Comparison of ENCODE assay signal across 8 cellular contexts in genomic region chr1:40662864-40663263, GRCh38. TPM values are rescaled to one million over a fixed set of nuclear protein-coding genes. Genes with fewer than 3 reads are reported as not detected.
DNase-seq lines count a peak whose midpoint lies in the region; ATAC-seq lines count a peak whose summit lies in the region.

No MANE protein-coding gene starts in this region.

- no peaks in the 10 kb centered on the region for H3K36me3 Mint-ChIP-seq in natural killer cell treated with Interleukin-12 subunit alpha and Interleukin-12 subunit beta and Interleukin-15 and Interleukin-18, amount 100 ng/mL, for 72 hours

- peak; percentile 65 for DNase-seq in A172 (ENCODE audit: low spot score)
- peak; percentile 27 for DNase-seq in G401 (ENCODE audit: low spot score)
- DNase-seq in SW480 (ENCODE audit: low spot score): peak; percentile 86
- peak; percentile 70 for DNase-seq in islet precursor cell
- no peak for DNase-seq in natural killer cell treated with Interleukin-12 subunit alpha and Interleukin-12 subunit beta and Interleukin-15 and Interleukin-18, amount 100 ng/mL, for 72 hours (ENCODE audit: low spot score)
- DNase-seq in GF-D8 (lab: John Stamatoyannopoulos, UW): no peak

- H3K27me3 Mint-ChIP-seq in natural killer cell treated with Interleukin-12 subunit alpha and Interleukin-12 subunit beta and Interleukin-15 and Interleukin-18, amount 100 ng/mL, for 72 hours: no peaks in the 10 kb centered on the region

- ATAC-seq in natural killer cell treated with Interleukin-12 subunit alpha and Interleukin-12 subunit beta and Interleukin-15 and Interleukin-18, amount 100 ng/mL, for 72 hours: no peak
- ATAC-seq in HG03521 (IDR thresholded peaks at IDR 0.05; ENCODE audit: unreplicated experiment) (no peak), GM19035 (IDR thresholded peaks at IDR 0.05; ENCODE audit: unreplicated experiment) (no peak)

- H3K9me3 Mint-ChIP-seq in natural killer cell treated with Interleukin-12 subunit alpha and Interleukin-12 subunit beta and Interleukin-15 and Interleukin-18, amount 100 ng/mL, for 72 hours: no peaks in the 10 kb centered on the region

- H3K4me1 Mint-ChIP-seq in natural killer cell treated with Interleukin-12 subunit alpha and Interleukin-12 subunit beta and Interleukin-15 and Interleukin-18, amount 100 ng/mL, for 72 hours (ENCODE audit: low read depth in 2 of 2): peaks cover 15 to 20% of the 10 kb centered on the region in 2 donors

- H3K27ac Mint-ChIP-seq in natural killer cell treated with Interleukin-12 subunit alpha and Interleukin-12 subunit beta and Interleukin-15 and Interleukin-18, amount 100 ng/mL, for 72 hours: no peak overlapping the region

- H3K4me3 Mint-ChIP-seq in natural killer cell treated with Interleukin-12 subunit alpha and Interleukin-12 subunit beta and Interleukin-15 and Interleukin-18, amount 100 ng/mL, for 72 hours: no peak overlapping the region

- in situ Hi-C loops in G401 (cut with HindIII; ENCODE audit: low sequenced_read_pairs): no loop called here

RNA-seq across cellular contexts. Expression of gene RIMS3, which starts 2.6 kb away (rescaled TPM):
- 3.1 and 3.6 TPM in 2 replicates for total RNA-seq in A172 (2014; rRNA removed; shearing (Covaris generic))
- 8.2 and 8.9 TPM in 2 replicates for total RNA-seq in G401 (2014; rRNA removed; shearing (Covaris generic))
- 1 to 10 TPM in 1 of 2 donors, under 1 TPM in 1; 0.62 to 2.0 TPM for total RNA-seq in natural killer cell treated with Interleukin-12 subunit alpha and Interleukin-12 subunit beta and Interleukin-15 and Interleukin-18, amount 100 ng/mL, for 72 hours

RNA-seq across cellular contexts. Expression of gene NFYC, which starts 28.6 kb away (rescaled TPM):
- total RNA-seq in A172 (2014; rRNA removed; shearing (Covaris generic)): 27.3 and 28.2 TPM in 2 replicates
- total RNA-seq in G401 (2014; rRNA removed; shearing (Covaris generic)): 39.4 and 76.7 TPM in 2 replicates
- total RNA-seq in natural killer cell treated with Interleukin-12 subunit alpha and Interleukin-12 subunit beta and Interleukin-15 and Interleukin-18, amount 100 ng/mL, for 72 hours: 10 to 100 TPM; 56.7 to 80.3 TPM

Comparison
In these comparisons a context has a peak if more than half of its experiments do, and no peak if none do; other contexts are left out.
1. DNase-seq: peak in A172 (single experiment), G401 (single experiment), SW480 (single experiment) and islet precursor cell (single experiment); none in natural killer cell treated with Interleukin-12 subunit alpha and Interleukin-12 subunit beta and Interleukin-15 and Interleukin-18, amount 100 ng/mL, for 72 hours (single experiment) and GF-D8 (single experiment).